6 cellular contexts compared by ENCODE assay signal in the genomic region with DNA sequence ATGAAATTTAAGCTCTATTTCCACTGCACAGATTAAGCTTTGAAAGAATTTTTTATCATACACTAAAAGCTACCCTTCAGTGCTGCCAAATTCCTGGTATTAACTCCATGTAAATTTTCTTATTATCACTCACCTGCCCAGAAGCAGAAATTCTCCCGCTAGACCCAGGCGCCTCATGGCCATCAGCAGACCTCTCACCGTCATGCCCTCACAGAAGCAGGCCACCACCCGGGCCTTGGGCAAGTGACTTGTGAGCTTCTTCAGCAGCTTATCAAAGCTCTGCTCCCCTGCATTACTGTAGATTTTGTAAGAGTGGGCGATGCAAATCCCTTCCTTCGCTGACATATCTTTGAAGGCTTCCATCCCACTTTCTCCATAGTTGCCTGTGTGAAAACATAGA.
A peak's percentile ranks its signal among the peaks of the same experiment; 100 is the strongest.
DNase-seq lines count a peak whose midpoint lies in the region; ATAC-seq, FAIRE-seq and TF ChIP-seq lines count a peak whose summit lies in the region.
"Not testable (repeated sequence)": the region's sequence is repeated elsewhere in the genome, so short reads cannot be mapped to it uniquely, and the experiment has no call there.

No MANE protein-coding gene starts in this region.

- FAIRE-seq in A549 (lab: Jason Lieb, UNC) = peak; percentile 92
- FAIRE-seq in bronchial epithelial cell (lab: Jason Lieb, UNC) = peak; percentile 72

- not testable (repeated sequence) for H3K36me3 Mint-ChIP-seq in endodermal cell (ENCODE audit: low read depth); osteocyte (ENCODE audit: unreplicated experiment)

- not testable (repeated sequence) for BruUV-seq in PC-3 (replicated peaks; lab: Mats Ljungman, UMichigan)

- TF ChIP-seq POLR2A in A549 (IDR thresholded peaks at IDR 0.05; ENCODE audit: low read length) = not testable (repeated sequence)

- not testable (repeated sequence) for H3F3A ChIP-seq in PC-3 (ENCODE audit: low read length, unreplicated experiment)

- not testable (repeated sequence) for DNase-seq in A549 (ENCODE audit: low read depth in 1 of 2, low spot score in 1 of 2); PC-3; bronchial epithelial cell (ENCODE audit: low read depth)
- peak; percentile 43 for DNase-seq in endodermal cell
- peak; percentile 72 for DNase-seq in osteocyte (ENCODE audit: extremely low spot score, unreplicated experiment)
- DNase-seq in upper lobe of right lung = peak; percentile 28

- not testable (repeated sequence) for H3K9me2 ChIP-seq in PC-3 (replicated peaks; ENCODE audit: low read length)

- not testable (repeated sequence) for H3K79me2 ChIP-seq in PC-3 (ENCODE audit: low read length)

- not testable (repeated sequence) for H3K9me3 Mint-ChIP-seq in endodermal cell; osteocyte (ENCODE audit: unreplicated experiment)

- 72% methylated on average over 4 of the region's 6 CpGs for WGBS in A549 (ENCODE audit: missing lambda C conversion rate)
- 97% methylated on average over 4 of the region's 6 CpGs; no CpG with 5 or more reads in 1 of the 2 experiments for WGBS in endodermal cell (ENCODE audit: insufficient coverage in 1 of 2, insufficient read length in 1 of 2), 2 experiments

- H4K20me1 ChIP-seq in PC-3 (ENCODE audit: low read length) = not testable (repeated sequence)

- TF ChIP-seq CTCF in A549 (IDR thresholded peaks at IDR 0.05); PC-3 (conservative IDR thresholded peaks at IDR 0.05; ENCODE audit: low read depth, low read length); bronchial epithelial cell (IDR thresholded peaks at IDR 0.05; ENCODE audit: insufficient read depth, low read length, severe bottlenecking); endodermal cell (conservative IDR thresholded peaks at IDR 0.05); osteocyte (IDR thresholded peaks at IDR 0.05); upper lobe of right lung (IDR thresholded peaks at IDR 0.05): not testable (repeated sequence)

- not testable (repeated sequence) for H3K4me1 ChIP-seq in A549; endodermal cell (ENCODE audit: control insufficient read depth, insufficient read depth, low read length); upper lobe of right lung
- H3K4me1 ChIP-seq in PC-3 (ENCODE audit: insufficient read depth, low read length) = peaks cover 25% of the 10 kb centered on the region

- not testable (repeated sequence) for H3K27ac Mint-ChIP-seq in endodermal cell; osteocyte (ENCODE audit: unreplicated experiment)

- not testable (repeated sequence) for ATAC-seq in A549, PC-3, upper lobe of right lung

- POLR2A ChIA-PET in A549 (lab: Yijun Ruan, JAX) = not testable (repeated sequence)
- POLR2A ChIA-PET in PC-3 (lab: Charles Lee; ENCODE audit: unreplicated experiment) = interaction anchor here (0.6 to 0.8 kb wide), 3 partner anchors 76 to 295 kb away, joined by 3 to 5 read pairs (median 4); no protein-coding TSS in a partner anchor

- H3K4me3 Mint-ChIP-seq in endodermal cell; osteocyte (ENCODE audit: unreplicated experiment): not testable (repeated sequence)

- H3K36me3 ChIP-seq in PC-3 (ENCODE audit: low read depth, low read length); bronchial epithelial cell (ENCODE audit: control insufficient read depth, insufficient read depth, low read length); endodermal cell (ENCODE audit: control insufficient read depth, insufficient read depth, low read length); upper lobe of right lung: not testable (repeated sequence)

- TF ChIP-seq EP300 in A549 (IDR thresholded peaks at IDR 0.05) = not testable (repeated sequence)

- not testable (repeated sequence) for H3K9me3 ChIP-seq in A549; PC-3 (ENCODE audit: low read length); endodermal cell (ENCODE audit: control insufficient read depth, low read length); upper lobe of right lung

- not testable (repeated sequence) for H3K27me3 ChIP-seq in PC-3 (ENCODE audit: low read length); bronchial epithelial cell (ENCODE audit: control insufficient read depth, insufficient read depth, low read length); endodermal cell (ENCODE audit: control insufficient read depth, insufficient read depth, low read length, poor library complexity, severe bottlenecking); upper lobe of right lung

- H3K27ac ChIP-seq in A549; endodermal cell (ENCODE audit: low read depth, low read length); upper lobe of right lung: not testable (repeated sequence)
- H3K27ac ChIP-seq in PC-3 (ENCODE audit: low read length) = peak overlapping the region; percentile 83

- not testable (repeated sequence) for H3K27me3 Mint-ChIP-seq in endodermal cell (ENCODE audit: insufficient read depth); osteocyte (ENCODE audit: unreplicated experiment)

- not testable (repeated sequence) for TF ChIP-seq RAD21 in A549 (conservative IDR thresholded peaks at IDR 0.05 in 1 of 2, IDR thresholded peaks at IDR 0.05 in 1 of 2)

- H3K4me2 ChIP-seq in A549 = not testable (repeated sequence)
- 0 out of 2 replicates have a peak overlapping the region, but pooled peaks have one; percentile 5 for H3K4me2 ChIP-seq in PC-3 (ENCODE audit: low read length)

- H2AFZ ChIP-seq in PC-3 (ENCODE audit: low read length) = peak overlapping the region; percentile 11; the same call in 1 of the 2 replicates

- H3K4me3 ChIP-seq in A549; PC-3 (ENCODE audit: low read length); bronchial epithelial cell (ENCODE audit: low read depth, low read length); endodermal cell (ENCODE audit: low read length); upper lobe of right lung: not testable (repeated sequence)

- H3K9ac ChIP-seq in PC-3 (ENCODE audit: low read length) = peak overlapping the region; percentile 48; the same call in 1 of the 2 replicates
- H3K9ac ChIP-seq in endodermal cell (ENCODE audit: extremely low read depth, low read length, poor library complexity, severe bottlenecking) = not testable (repeated sequence)

- CTCF ChIA-PET in A549 (lab: Yijun Ruan, JAX); PC-3 (lab: Charles Lee): not testable (repeated sequence)

- not testable (repeated sequence) for H3K4me1 Mint-ChIP-seq in endodermal cell; osteocyte (ENCODE audit: unreplicated experiment)

- intact Hi-C loops in PC-3 (cut with micrococcal nuclease) = loop anchor here (1.0 kb wide), 1 partner anchor 294 kb away; no protein-coding TSS in a partner anchor
- intact Hi-C loops in upper lobe of right lung (cut with DNase I) = not testable (repeated sequence)
